32 cellular contexts compared by ENCODE assay signal in the genomic region with DNA sequence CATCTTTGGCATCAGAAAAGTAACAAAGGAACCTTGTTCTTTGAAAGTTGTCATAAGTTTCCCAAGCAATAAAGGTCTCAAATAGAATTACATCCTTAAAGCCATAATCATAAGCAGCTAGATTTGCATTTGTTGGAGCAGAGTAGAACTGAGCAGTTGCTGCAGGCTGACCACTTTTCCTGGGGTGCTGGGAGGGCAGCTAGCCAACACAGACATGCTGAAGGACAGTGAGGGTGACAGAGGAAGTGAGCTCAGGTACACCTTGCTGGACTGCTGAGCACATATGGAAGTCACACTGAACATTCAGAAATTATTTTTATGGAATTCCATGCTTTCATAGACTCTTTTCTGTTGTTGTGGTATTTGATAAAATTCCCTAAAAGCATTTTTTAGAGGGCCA.
"Had no signal": no experiment of that assay in that cellular context is flagged by ENCODE, and none has a peak within 500 bp of the region (broad histone marks: within the 10 kb centered on the region; RNA-seq: fewer than 3 reads in every experiment).

No MANE protein-coding gene starts in this region.

- H3K36me3 ChIP-seq: colonic mucosa, gastrocnemius medialis, WERI-Rb-1 had no signal

- H3K9me3 Mint-ChIP-seq: activated CD4-positive, alpha-beta memory T cell treated with anti-CD3 and anti-CD28 coated beads for 36 hours; activated naive CD4-positive, alpha-beta T cell treated with anti-CD3 and anti-CD28 coated beads, Interleukin-2, amount 10 ng/mL, durations not matched to agents 7 days and 5 days; activated naive CD8-positive, alpha-beta T cell treated with anti-CD3 and anti-CD28 coated beads, Interleukin-2, amount 50 U/mL, for 24 hours; activated T-cell treated with anti-CD3 and anti-CD28 coated beads, Interleukin-2, amount 50 U/mL, for 24 hours; mesothelial cell of epicardium; naive B cell; stimulated activated memory B cell treated with anti-CD40 and anti-IgM and Interleukin-4, amounts not matched to agents 10 μg/mL and 1 μg/mL and 100 μg/mL, for 72 hours; stimulated activated naive CD8-positive, alpha-beta T cell treated with anti-CD3 and anti-CD28 coated beads, Interleukin-15, amount 100 ng/mL, for 72 hours had no signal

- H3K4me3 Mint-ChIP-seq: activated CD4-positive, alpha-beta memory T cell treated with anti-CD3 and anti-CD28 coated beads for 36 hours; activated naive CD4-positive, alpha-beta T cell treated with anti-CD3 and anti-CD28 coated beads, Interleukin-2, amount 10 ng/mL, durations not matched to agents 7 days and 5 days; activated naive CD8-positive, alpha-beta T cell treated with anti-CD3 and anti-CD28 coated beads, Interleukin-2, amount 50 U/mL, for 24 hours; activated T-cell treated with anti-CD3 and anti-CD28 coated beads, Interleukin-2, amount 50 U/mL, for 24 hours; mesothelial cell of epicardium; naive B cell; stimulated activated memory B cell treated with anti-CD40 and anti-IgM and Interleukin-4, amounts not matched to agents 10 μg/mL and 1 μg/mL and 100 μg/mL, for 72 hours; stimulated activated naive CD8-positive, alpha-beta T cell treated with anti-CD3 and anti-CD28 coated beads, Interleukin-15, amount 100 ng/mL, for 72 hours had no signal

- H3K4me2 ChIP-seq: hepatocyte had no signal

- H3K27me3 Mint-ChIP-seq: activated CD4-positive, alpha-beta memory T cell treated with anti-CD3 and anti-CD28 coated beads for 36 hours; activated naive CD4-positive, alpha-beta T cell treated with anti-CD3 and anti-CD28 coated beads, Interleukin-2, amount 10 ng/mL, durations not matched to agents 7 days and 5 days; activated naive CD8-positive, alpha-beta T cell treated with anti-CD3 and anti-CD28 coated beads, Interleukin-2, amount 50 U/mL, for 24 hours; activated T-cell treated with anti-CD3 and anti-CD28 coated beads, Interleukin-2, amount 50 U/mL, for 24 hours; naive B cell; stimulated activated memory B cell treated with anti-CD40 and anti-IgM and Interleukin-4, amounts not matched to agents 10 μg/mL and 1 μg/mL and 100 μg/mL, for 72 hours; stimulated activated naive CD8-positive, alpha-beta T cell treated with anti-CD3 and anti-CD28 coated beads, Interleukin-15, amount 100 ng/mL, for 72 hours had no signal

- H3K9me3 ChIP-seq: colonic mucosa, gastrocnemius medialis, psoas muscle, sigmoid colon, tibial artery, upper lobe of right lung had no signal

- H2AFZ ChIP-seq: hepatocyte, parathyroid adenoma had no signal

- H3K4me3 ChIP-seq: colonic mucosa, gastrocnemius medialis, hepatocyte, psoas muscle, sigmoid colon, tibial artery, upper lobe of right lung had no signal

- H3K27ac Mint-ChIP-seq: activated CD4-positive, alpha-beta memory T cell treated with anti-CD3 and anti-CD28 coated beads for 36 hours; activated naive CD4-positive, alpha-beta T cell treated with anti-CD3 and anti-CD28 coated beads, Interleukin-2, amount 10 ng/mL, durations not matched to agents 7 days and 5 days; activated naive CD8-positive, alpha-beta T cell treated with anti-CD3 and anti-CD28 coated beads, Interleukin-2, amount 50 U/mL, for 24 hours; activated T-cell treated with anti-CD3 and anti-CD28 coated beads, Interleukin-2, amount 50 U/mL, for 24 hours; mesothelial cell of epicardium; stimulated activated memory B cell treated with anti-CD40 and anti-IgM and Interleukin-4, amounts not matched to agents 10 μg/mL and 1 μg/mL and 100 μg/mL, for 72 hours; stimulated activated naive CD8-positive, alpha-beta T cell treated with anti-CD3 and anti-CD28 coated beads, Interleukin-15, amount 100 ng/mL, for 72 hours had no signal

- H3K4me1 ChIP-seq: colonic mucosa had no signal

- H3K27me3 ChIP-seq: colonic mucosa, gastrocnemius medialis, hepatocyte, sigmoid colon, tibial artery, upper lobe of right lung had no signal

- DNase-seq: activated CD4-positive, alpha-beta memory T cell treated with anti-CD3 and anti-CD28 coated beads for 36 hours; activated CD4-positive, alpha-beta T cell treated with anti-CD3 and anti-CD28 coated beads for 48 hours; activated CD8-positive, alpha-beta memory T cell treated with anti-CD3 and anti-CD28 coated beads, Interleukin-2, amount 50 U/mL, for 48 hours; activated gamma-delta T cell; activated naive CD4-positive, alpha-beta T cell treated with anti-CD3 and anti-CD28 coated beads, Interleukin-2, amount 10 ng/mL, durations not matched to agents 7 days and 5 days; activated naive CD8-positive, alpha-beta T cell treated with anti-CD3 and anti-CD28 coated beads, Interleukin-2, amount 50 U/mL, for 24 hours; activated T-cell treated with anti-CD3 and anti-CD28 coated beads, Interleukin-2, amount 50 U/mL, for 24 hours; amygdala; central memory CD4-positive, alpha-beta T cell; colonic mucosa; effector CD8-positive, alpha-beta T cell; gastrocnemius medialis; islet precursor cell; mammary epithelial cell; naive B cell; nucleus accumbens; psoas muscle; sigmoid colon; small intestine; stimulated activated CD4-positive, alpha-beta T cell treated with anti-CD3 and anti-CD28 coated beads, Interleukin-1b, Interleukin-23, amount 100 ng/mL, for 48 hours; stimulated activated CD4-positive, alpha-beta T cell treated with anti-CD3 and anti-CD28 coated beads, Interleukin-4, amount 100 ng/mL, for 4 hours; stimulated activated CD8-positive, alpha-beta memory T cell treated with anti-CD3 and anti-CD28 coated beads, Interleukin-4, amount 100 ng/mL, for 48 hours; stimulated activated naive CD8-positive, alpha-beta T cell treated with anti-CD3 and anti-CD28 coated beads, Interleukin-15, amount 100 ng/mL, for 72 hours; T-helper 9 cell; tibial artery; upper lobe of right lung; WERI-Rb-1 had no signal

- ATAC-seq: activated CD4-positive, CD25-positive, alpha-beta regulatory T cell treated with anti-CD3 and anti-CD28 coated beads, Interleukin-2, amount 50 U/mL, for 24 hours; activated naive CD8-positive, alpha-beta T cell treated with anti-CD3 and anti-CD28 coated beads, Interleukin-2, amount 50 U/mL, for 24 hours; gastrocnemius medialis; psoas muscle; stimulated activated memory B cell treated with anti-CD40 and anti-IgM and Interleukin-4, amounts not matched to agents 10 μg/mL and 1 μg/mL and 100 μg/mL, for 72 hours; stimulated activated naive CD8-positive, alpha-beta T cell treated with anti-CD3 and anti-CD28 coated beads, Interleukin-15, amount 100 ng/mL, for 72 hours; upper lobe of right lung had no signal

- H3K27ac ChIP-seq: colonic mucosa, gastrocnemius medialis, hepatocyte, parathyroid adenoma, psoas muscle, sigmoid colon, tibial artery, upper lobe of right lung, WERI-Rb-1 had no signal

- H3K9ac ChIP-seq: parathyroid adenoma had no signal
